ENCODE assay signal across 8 cellular contexts in the genomic region with DNA sequence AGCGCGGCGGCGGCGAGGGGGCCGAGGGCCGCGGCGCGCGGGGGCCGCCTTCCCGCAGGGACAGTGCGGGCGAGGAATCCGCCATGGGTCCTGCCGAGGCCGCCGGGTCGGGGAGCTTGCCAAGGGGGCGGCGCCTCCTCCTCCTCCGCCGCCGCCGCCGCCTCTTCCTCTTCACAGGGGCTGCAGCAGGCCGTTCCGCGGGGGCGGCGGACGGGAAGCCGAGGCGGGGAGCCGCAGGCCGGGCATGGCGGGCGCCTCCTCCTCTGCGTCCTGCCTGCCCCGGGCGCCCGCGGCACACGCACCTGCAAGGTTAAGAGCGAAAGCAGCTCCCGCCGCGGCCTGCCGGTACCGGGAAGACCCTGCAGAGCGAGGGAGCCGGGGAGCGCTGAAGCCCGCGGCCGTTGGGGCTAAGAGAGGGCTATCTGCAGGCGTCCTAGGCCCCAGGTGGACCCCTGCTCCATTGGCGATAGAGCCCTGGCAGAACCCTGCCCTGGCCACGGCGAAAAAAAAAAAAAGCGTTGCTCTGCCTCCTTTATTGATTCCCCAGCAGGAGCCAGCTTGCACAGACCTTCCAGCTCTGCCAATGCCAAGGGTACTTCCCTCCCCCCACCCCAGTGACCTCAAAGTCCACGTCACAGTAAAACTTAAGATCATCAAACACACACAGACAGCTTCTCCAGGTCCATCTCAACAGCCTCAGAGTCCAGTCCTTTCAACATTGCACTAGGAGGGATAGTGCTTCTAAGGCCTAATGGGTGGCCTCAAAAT. TPM values are rescaled to one million over a fixed set of nuclear protein-coding genes. Genes with fewer than 3 reads are reported as not detected.
DNase-seq lines count a peak whose midpoint lies in the region; ATAC-seq and TF ChIP-seq lines count a peak whose summit lies in the region.

A gene with protein sequence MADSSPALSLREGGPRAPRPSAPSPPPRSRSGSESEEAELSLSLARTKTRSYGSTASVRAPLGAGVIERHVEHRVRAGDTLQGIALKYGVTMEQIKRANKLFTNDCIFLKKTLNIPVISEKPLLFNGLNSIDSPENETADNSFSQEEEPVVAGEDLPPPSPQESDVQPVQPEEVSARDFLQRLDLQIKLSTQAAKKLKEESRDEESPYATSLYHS (minus strand): TSS at position 118 of the 768 bp plus-strand sequence. CDS start 33 bp downstream, at position 85.

- TF ChIP-seq POLR2A in ovary (IDR thresholded peaks at IDR 0.05): no peak

- no peaks in the 10 kb centered on the region for H3K27me3 ChIP-seq in BE2C
- H3K27me3 ChIP-seq in SJSA1 (replicated peaks): 0 out of 2 replicates have a peak, but pooled peaks cover 3% of the 10 kb centered on the region
- H3K27me3 ChIP-seq in ovary: no peaks in the 10 kb centered on the region
- no peaks in the 10 kb centered on the region for H3K27me3 ChIP-seq in upper lobe of right lung

- H3K27ac ChIP-seq in SJSA1 (no peak within 1 kb of the TSS), ovary (peak within 1 kb of the TSS; percentile 73 to 95), upper lobe of right lung (peak within 1 kb of the TSS; percentile 89)

- H3K9me3 ChIP-seq in BE2C (no peaks in the 10 kb centered on the region), SJSA1 (replicated peaks) (no peaks in the 10 kb centered on the region), ovary (no peaks in the 10 kb centered on the region), upper lobe of right lung (no peaks in the 10 kb centered on the region)

- H3K4me1 ChIP-seq in BE2C (peaks cover 17% of the 10 kb centered on the region), SJSA1 (replicated peaks) (peaks cover 14% of the 10 kb centered on the region), ovary (ENCODE audit: insufficient read depth) (peaks cover 3% of the 10 kb centered on the region), upper lobe of right lung (peaks cover 24% of the 10 kb centered on the region)

- peaks cover 5% of the 10 kb centered on the region for H3K36me3 ChIP-seq in BE2C
- peaks cover 4% of the 10 kb centered on the region; the same call in 1 of the 2 replicates for H3K36me3 ChIP-seq in SJSA1
- no peaks in the 10 kb centered on the region for H3K36me3 ChIP-seq in ovary
- H3K36me3 ChIP-seq in upper lobe of right lung: no peaks in the 10 kb centered on the region

- H3K9me3 Mint-ChIP-seq in activated naive CD4-positive, alpha-beta T cell treated with anti-CD3 and anti-CD28 coated beads, Interleukin-2, amount 50 U/mL, for 72 hours: no peaks in the 10 kb centered on the region

- H3K27ac Mint-ChIP-seq in activated naive CD4-positive, alpha-beta T cell treated with anti-CD3 and anti-CD28 coated beads, Interleukin-2, amount 50 U/mL, for 72 hours: peak within 1 kb of the TSS; percentile 69 to 87

- intact Hi-C loops in Right ventricle myocardium inferior (cut with DNase I) (no loop called here), ovary (cut with DNase I) (no loop called here), upper lobe of right lung (cut with DNase I) (no loop called here)

- DNase-seq in BE2C: peak; percentile 82
- DNase-seq in SJSA1 (ENCODE audit: low read depth in 1 of 2, low spot score in 2 of 2): peak; percentile 49 to 59
- peak; percentile 64 to 78 for DNase-seq in activated naive CD4-positive, alpha-beta T cell treated with anti-CD3 and anti-CD28 coated beads, Interleukin-2, amount 50 U/mL, for 72 hours (ENCODE audit: low spot score in 2 of 2)
- DNase-seq in Right ventricle myocardium inferior (ENCODE audit: missing footprints): peak; percentile 93
- peak; percentile 80 to 89 (median 87) for DNase-seq in ovary
- peak; percentile 92 for DNase-seq in upper lobe of right lung

- TF ChIP-seq CTCF in BE2C (IDR thresholded peaks at IDR 0.05; ENCODE audit: low read depth, low read length) (no peak), ovary (IDR thresholded peaks at IDR 0.05) (no peak), upper lobe of right lung (IDR thresholded peaks at IDR 0.05) (no peak)

- H3K4me3 ChIP-seq in BE2C (ENCODE audit: low read depth, low read length) (peak within 1 kb of the TSS; percentile 80), SJSA1 (peak within 1 kb of the TSS; percentile 83), ovary (peak within 1 kb of the TSS; percentile 68), upper lobe of right lung (peak within 1 kb of the TSS; percentile 83)

- peaks cover 4 to 9% of the 10 kb centered on the region in 2 donors for H3K36me3 Mint-ChIP-seq in activated naive CD4-positive, alpha-beta T cell treated with anti-CD3 and anti-CD28 coated beads, Interleukin-2, amount 50 U/mL, for 72 hours

- ATAC-seq in GM19043 (IDR thresholded peaks at IDR 0.05; ENCODE audit: low read depth, unreplicated experiment) (peak; percentile 36), HG03469 (IDR thresholded peaks at IDR 0.05; ENCODE audit: unreplicated experiment) (peak; percentile 32), Right ventricle myocardium inferior (peak; percentile 93), upper lobe of right lung (peak; percentile 95)
- ATAC-seq in activated naive CD4-positive, alpha-beta T cell treated with anti-CD3 and anti-CD28 coated beads, Interleukin-2, amount 50 U/mL, for 72 hours: peak; percentile 48 to 62

- TF ChIP-seq EP300 in ovary (IDR thresholded peaks at IDR 0.05): no peak

- 0 to 1% (median 1%) methylated on average over 47 to 63 of the region's 63 CpGs for WGBS in ovary, 3 donors

RNA-seq across cellular contexts. Expression of the gene that starts here (rescaled TPM):
- 37.3 TPM for polyA plus RNA-seq in BE2C (2012; ENCODE audit: insufficient read depth, insufficient read length, low read depth)
- 11.2 and 11.5 TPM in 2 replicates for total RNA-seq in SJSA1 (2014; rRNA removed; shearing (Covaris generic))
- 10 to 100 TPM; 10.7 to 16.5 TPM for total RNA-seq in activated naive CD4-positive, alpha-beta T cell treated with anti-CD3 and anti-CD28 coated beads, Interleukin-2, amount 50 U/mL, for 72 hours
- total RNA-seq in Right ventricle myocardium inferior: 4.8 TPM
- 10 to 100 TPM in 6 of 7 donors, 1 to 10 TPM in 1; 8.9 to 16.4 (median 13.4) TPM for total RNA-seq in ovary
- polyA plus RNA-seq in ovary: 10 to 100 TPM; 10.4 to 15.8 TPM
- total RNA-seq in upper lobe of right lung: 20.6 TPM

Comparison
In these comparisons a context has a peak if more than half of its experiments do, and no peak if none do; other contexts are left out.
1. ATAC-seq: peak in every context shown above with its lines; median percentile 95 in upper lobe of right lung; 93 in Right ventricle myocardium inferior; 55 in activated naive CD4-positive, alpha-beta T cell treated with anti-CD3 and anti-CD28 coated beads, Interleukin-2, amount 50 U/mL, for 72 hours; 36 in GM19043; 32 in HG03469.